8 cellular contexts compared by ENCODE assay signal in genomic region chr15:60635507-60636352, GRCh38.
DNase-seq lines count a peak whose midpoint lies in the region; ATAC-seq and TF ChIP-seq lines count a peak whose summit lies in the region.

No MANE protein-coding gene starts in this region.

- in situ Hi-C loops in G401 (cut with HindIII; ENCODE audit: low sequenced_read_pairs), result no loop called here

- H3K4me3 Mint-ChIP-seq in WTC11, result no peak overlapping the region

- H3K9me3 Mint-ChIP-seq in WTC11, result no peaks in the 10 kb centered on the region

- no peaks in the 10 kb centered on the region for H3K36me3 Mint-ChIP-seq in WTC11

- no peaks in the 10 kb centered on the region for H3K9me3 ChIP-seq in BE2C

- no peaks in the 10 kb centered on the region for H3K27me3 Mint-ChIP-seq in WTC11 (ENCODE audit: low read depth)

- H3K27ac Mint-ChIP-seq in WTC11, result peak overlapping the region; percentile 25

- H3K4me1 Mint-ChIP-seq in WTC11, result peaks cover 39% of the 10 kb centered on the region

- no peaks in the 10 kb centered on the region for H3K36me3 ChIP-seq in BE2C

- no peak overlapping the region for H3K4me3 ChIP-seq in BE2C (ENCODE audit: low read depth, low read length)

- ATAC-seq in GM21528 (IDR thresholded peaks at IDR 0.05; ENCODE audit: low FRiP score, unreplicated experiment) (peak; percentile 92), HG03460 (IDR thresholded peaks at IDR 0.05; ENCODE audit: unreplicated experiment) (peak; percentile 80), WTC11 (no peak)

- no peaks in the 10 kb centered on the region for H3K27me3 ChIP-seq in BE2C

- CTCF ChIA-PET in GM10248 (lab: Yijun Ruan, JAX) (interaction anchor here (1.4 kb wide), 1 partner anchor 12 kb away, joined by 3 read pairs; no protein-coding TSS in a partner anchor), WTC11 (lab: Charles Lee) (interaction anchor here (1.1 kb wide), 1 partner anchor 281 kb away, joined by 4 read pairs; no protein-coding TSS in a partner anchor)

- POLR2A ChIA-PET in GM10248 (lab: Yijun Ruan, JAX) (no interaction called here), WTC11 (lab: Charles Lee) (interaction anchor here (1.1 kb wide), 1 partner anchor 44 kb away, joined by 6 read pairs; no protein-coding TSS in a partner anchor)

- DNase-seq in GM10248 (ENCODE audit: extremely low spot score) (peak; percentile 36), WTC11 (ENCODE audit: low spot score) (no peak), Kasumi-1 (lab: John Stamatoyannopoulos, UW) (no peak), NCI-H226 (no peak), G401 (ENCODE audit: low spot score) (no peak), BE2C (no peak)

- TF ChIP-seq CTCF in GM10248 (IDR thresholded peaks at IDR 0.05; ENCODE audit: control extremely low read depth, extremely low read depth, low read depth, missing control alignments), result no peak
- TF ChIP-seq CTCF in WTC11 (IDR thresholded peaks at IDR 0.05), result no peak
- no peak for TF ChIP-seq CTCF in BE2C (IDR thresholded peaks at IDR 0.05; ENCODE audit: low read depth, low read length)

- peaks cover 6% of the 10 kb centered on the region; the same call in 1 of the 2 replicates for H3K4me1 ChIP-seq in BE2C

TF ChIP-seq in WTC11, 78 proteins besides CTCF, POLR2A, EP300 and RAD21:
- TF ChIP-seq ELF4 (CRISPR knock-in tag; IDR thresholded peaks at IDR 0.05; ENCODE audit: low read depth), result no peak
TF ChIP-seq in WTC11: peak in this region for 0.
